In the genomic region with DNA sequence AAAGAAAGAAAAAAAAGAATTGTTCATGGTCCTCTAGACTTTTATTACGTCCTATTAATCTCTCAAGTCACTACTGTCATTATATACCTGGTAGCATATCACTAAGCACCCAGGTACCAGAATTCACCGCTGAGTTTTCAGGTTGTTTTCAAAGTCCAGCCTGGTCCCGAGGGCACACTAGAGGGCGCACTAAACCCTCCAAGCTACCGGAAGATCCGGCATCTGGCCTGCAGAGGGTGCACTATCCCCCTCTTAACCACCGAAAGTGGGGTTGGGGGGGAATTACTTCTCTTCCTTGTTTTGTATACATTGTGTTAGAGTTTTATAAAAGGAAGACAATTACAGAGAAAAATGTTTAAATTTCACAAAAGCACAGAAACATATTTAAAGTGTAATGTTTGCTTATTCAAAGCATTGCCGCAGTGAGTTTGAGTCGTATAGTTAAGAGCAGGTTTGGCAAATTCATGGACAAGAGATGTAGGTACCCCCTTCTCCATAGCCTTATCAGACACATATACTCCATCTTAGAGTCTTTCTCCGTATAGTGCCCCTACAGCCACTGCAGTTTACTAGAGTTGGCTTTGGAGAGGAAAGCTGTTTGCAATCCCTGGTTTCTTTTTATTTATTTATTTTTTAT, we compare ENCODE assay signal across 9 cellular contexts. TPM values are rescaled to one million over a fixed set of nuclear protein-coding genes. Genes with fewer than 3 reads are reported as not detected.
DNase-seq lines count a peak whose midpoint lies in the region; ATAC-seq, FAIRE-seq and TF ChIP-seq lines count a peak whose summit lies in the region.
"Had no signal": no experiment of that assay in that cellular context is flagged by ENCODE, and none has a peak within 500 bp of the region (broad histone marks: within the 10 kb centered on the region; RNA-seq: fewer than 3 reads in every experiment).

No MANE protein-coding gene starts in this region.

- H3K4me1 Mint-ChIP-seq in brain = peaks cover 4% of the 10 kb centered on the region

- H3K27ac ChIP-seq in keratinocyte (ENCODE audit: control insufficient read depth, insufficient read depth, low read length) = no peak overlapping the region

- H3K27me3 ChIP-seq in keratinocyte (ENCODE audit: control insufficient read depth, extremely low read depth, insufficient read depth, low read length) = peaks cover 3% of the 10 kb centered on the region

- TF ChIP-seq CTCF in AG09309 (IDR thresholded peaks at IDR 0.05; ENCODE audit: control insufficient read depth, insufficient read depth, low read depth, low read length, missing control alignments) (peak; percentile 100), brain (conservative IDR thresholded peaks at IDR 0.05) (peak; percentile 99 to 100), keratinocyte (optimal IDR thresholded peaks at IDR 0.05 in 1 of 3, IDR thresholded peaks at IDR 0.05 in 1 of 3, conservative IDR thresholded peaks at IDR 0.05 in 1 of 3; ENCODE audit: extremely low read depth in 1 of 3, insufficient read depth in 2 of 3, low read length in 3 of 3) (peak; percentile 99 to 100 (median 99))

- ATAC-seq in GM18519 (IDR thresholded peaks at IDR 0.05; ENCODE audit: low FRiP score, unreplicated experiment) (peak; percentile 81), HG02981 (IDR thresholded peaks at IDR 0.05; ENCODE audit: unreplicated experiment) (peak; percentile 99)

- no peaks in the 10 kb centered on the region for H3K36me3 ChIP-seq in keratinocyte (ENCODE audit: control insufficient read depth in 2 of 2, extremely low read depth in 1 of 2, insufficient read depth in 2 of 2, low read length in 2 of 2)

- peaks cover 3% of the 10 kb centered on the region for H3K27me3 Mint-ChIP-seq in brain

- no peak overlapping the region for H2AFZ ChIP-seq in keratinocyte (ENCODE audit: control insufficient read depth, low read length)

- no peaks in the 10 kb centered on the region for H3K4me1 ChIP-seq in keratinocyte (ENCODE audit: control insufficient read depth, extremely low read depth, insufficient read depth, low read length)

- dilution Hi-C loops in keratinocyte (cut with MboI; ENCODE audit: extremely low pct_ligation_motif_present, low sequenced_read_pairs) = no loop called here

- H3K9me3 Mint-ChIP-seq in brain = peaks cover 0 to 6% (median 0%) of the 10 kb centered on the region in 5 experiments

- no peak overlapping the region for H3K4me3 ChIP-seq in AG09309 (ENCODE audit: control insufficient read depth, low read depth, low read length)
- H3K4me3 ChIP-seq in keratinocyte (ENCODE audit: control insufficient read depth in 2 of 3, extremely low read depth in 1 of 3, insufficient read depth in 2 of 3, low read depth in 1 of 3, low read length in 3 of 3) = no peak overlapping the region

- no peaks in the 10 kb centered on the region for H3K79me2 ChIP-seq in keratinocyte (ENCODE audit: control insufficient read depth, insufficient read depth, low read length)

- H3K9me3 ChIP-seq in keratinocyte (ENCODE audit: control insufficient read depth, low read depth, low read length) = no peaks in the 10 kb centered on the region

- no peak overlapping the region for H3K4me3 Mint-ChIP-seq in brain
- H3K4me3 Mint-ChIP-seq: IgD-negative memory B cell had no signal

- DNase-seq in AG09309 (ENCODE audit: low read depth) = no peak
- DNase-seq in NCI-H2029 treated with DMSO at 0.1 percent for 48 hours (lab: John Stamatoyannopoulos, UW) = peak; percentile 60
- peak; percentile 65 for DNase-seq in UCSD-AML1 (lab: John Stamatoyannopoulos, UW; ENCODE audit: unreplicated experiment)
- no peak for DNase-seq in keratinocyte (ENCODE audit: low read depth, low spot score)
- DNase-seq in stimulated activated CD4-positive, alpha-beta T cell treated with anti-CD3 and anti-CD28 coated beads, Interleukin-2, amount 100 ng/mL, for 24 hours = peak; percentile 75 to 78

- no peak overlapping the region for H3K4me2 ChIP-seq in keratinocyte (ENCODE audit: control insufficient read depth, extremely low read depth, insufficient read depth, low read depth, low read length)

- H3K9me1 ChIP-seq in keratinocyte (ENCODE audit: control insufficient read depth, extremely low read depth, insufficient read depth, low read length) = no peaks in the 10 kb centered on the region

- H3K9ac ChIP-seq in keratinocyte (ENCODE audit: control insufficient read depth, extremely low read depth, insufficient read depth, low read length) = no peak overlapping the region

- FAIRE-seq in keratinocyte (lab: Jason Lieb, UNC) = peak; percentile 52

- no peaks in the 10 kb centered on the region for H4K20me1 ChIP-seq in keratinocyte (ENCODE audit: control insufficient read depth, extremely low read depth, insufficient read depth, low read length)

- H3K36me3 Mint-ChIP-seq in brain = no peaks in the 10 kb centered on the region

- H3K27ac Mint-ChIP-seq in brain = peak overlapping the region in 1 of 5 experiments; percentile 24
- H3K27ac Mint-ChIP-seq: IgD-negative memory B cell had no signal

RNA-seq across cellular contexts. Expression of a gene that starts 19.2 kb away (rescaled TPM):
- polyA plus RNA-seq in brain (ENCODE audit: insufficient read depth, low read depth, low replicate concordance) (not detected), keratinocyte (not detected in 3 replicates)
- polyA plus RNA-seq in keratinocyte (2011; ENCODE audit: low read depth) = not detected
- not detected in 2 replicates for polyA plus RNA-seq in keratinocyte (2011; cell fraction: cytosol; rRNA removed)
- polyA plus RNA-seq in keratinocyte (2011; cell fraction: nucleus; rRNA removed) = not detected in 2 replicates
- not detected in 2 replicates for polyA plus RNA-seq in keratinocyte (2012; ENCODE audit: low replicate concordance)
- polyA minus RNA-seq in keratinocyte = not detected in 3 replicates
- not detected for polyA minus RNA-seq in keratinocyte (2011; cell fraction: cytosol; rRNA and poly(A)+ RNA removed)
- not detected in 2 replicates for polyA minus RNA-seq in keratinocyte (2011; cell fraction: nucleus; rRNA and poly(A)+ RNA removed)
- polyA plus RNA-seq: IgD-negative memory B cell had no signal

RNA-seq across cellular contexts. Expression of a gene that starts 34.8 kb away (rescaled TPM):
- polyA plus RNA-seq in brain (ENCODE audit: insufficient read depth, low read depth, low replicate concordance) (32.4 TPM), keratinocyte (40.0 to 68.8 TPM (median 53.3 TPM) in 3 replicates)
- 15.8 TPM for polyA plus RNA-seq in keratinocyte (2011; ENCODE audit: low read depth)
- 42.7 and 85.4 TPM in 2 replicates for polyA plus RNA-seq in keratinocyte (2011; cell fraction: cytosol; rRNA removed)
- polyA plus RNA-seq in keratinocyte (2011; cell fraction: nucleus; rRNA removed) = 39.9 and 43.0 TPM in 2 replicates
- polyA plus RNA-seq in keratinocyte (2012; ENCODE audit: low replicate concordance) = 30.7 and 44.8 TPM in 2 replicates
- 16.1 to 52.8 TPM (median 31.9 TPM) in 3 replicates for polyA minus RNA-seq in keratinocyte
- polyA minus RNA-seq in keratinocyte (2011; cell fraction: cytosol; rRNA and poly(A)+ RNA removed) = 20.0 TPM
- 16.9 and 36.3 TPM in 2 replicates for polyA minus RNA-seq in keratinocyte (2011; cell fraction: nucleus; rRNA and poly(A)+ RNA removed)

Comparison
In these comparisons a context has a peak if more than half of its experiments do, and no peak if none do; other contexts are left out.
1. DNase-seq: peak in NCI-H2029 treated with DMSO at 0.1 percent for 48 hours (single experiment), UCSD-AML1 (single experiment) and stimulated activated CD4-positive, alpha-beta T cell treated with anti-CD3 and anti-CD28 coated beads, Interleukin-2, amount 100 ng/mL, for 24 hours (2 of 2); none in AG09309 (single experiment) and keratinocyte (single experiment).
2. Peak in every context shown above with its lines, with median percentiles within 50 percentile points of each other: CTCF ChIP-seq.